ENCODE assay signal across 1 cellular context in genomic region chr1:23660671-23661070, GRCh38.
TF ChIP-seq lines count a peak whose summit lies in the region.

No MANE protein-coding gene starts in this region.

TF ChIP-seq in WTC11, 78 proteins besides CTCF, POLR2A, EP300 and RAD21 (continued from another document):
- TF ChIP-seq TP53 (CRISPR knock-in tag; IDR thresholded peaks at IDR 0.05) = no peak
- no peak for TF ChIP-seq JAZF1 (CRISPR knock-in tag; IDR thresholded peaks at IDR 0.05)
- no peak for TF ChIP-seq PRDM15 (CRISPR knock-in tag; IDR thresholded peaks at IDR 0.05)
